Comparison of ENCODE assay signal across 1 cellular context in the genomic region with DNA sequence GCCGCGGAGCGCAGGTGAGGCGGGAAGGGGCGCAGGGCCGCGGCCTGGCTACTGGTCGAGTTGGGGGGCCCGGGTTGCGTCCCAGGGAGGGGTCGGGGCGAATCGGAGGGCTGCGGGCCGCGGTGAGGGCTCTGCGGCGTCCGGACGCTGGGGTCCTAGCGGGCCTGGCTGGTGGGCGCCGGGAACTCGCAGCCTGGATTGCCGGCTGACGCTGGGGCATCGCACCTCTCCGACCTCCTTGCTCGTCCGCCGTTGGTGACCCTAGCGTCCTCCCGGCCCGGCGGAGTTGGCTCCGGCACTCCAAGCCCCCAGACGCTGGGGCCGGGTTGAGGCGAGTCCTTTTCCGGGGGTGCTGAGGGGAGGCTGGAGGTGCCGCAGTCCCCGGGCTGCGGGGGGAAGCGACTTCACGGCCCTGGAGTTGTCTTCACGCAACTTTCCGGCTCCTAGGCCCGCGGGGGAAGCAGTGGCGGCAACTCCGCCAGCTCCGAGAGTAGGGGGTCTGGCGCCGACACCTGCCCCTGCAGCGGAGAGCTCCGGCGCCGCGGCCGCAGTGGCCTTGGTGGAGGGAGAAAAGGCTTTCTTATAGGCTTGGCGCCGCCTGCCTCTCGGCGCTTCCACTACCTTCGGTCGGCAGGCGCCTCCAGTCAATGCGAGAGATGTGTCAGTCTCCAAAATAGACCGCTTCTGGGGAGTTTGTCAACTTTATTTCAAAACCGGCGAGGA.
TF ChIP-seq lines count a peak whose summit lies in the region.

No MANE protein-coding gene starts in this region.

TF ChIP-seq in HepG2, 621 proteins besides CTCF, POLR2A, EP300 and RAD21 (continued from another document and continues in another):
- TF ChIP-seq, protein P1, sequence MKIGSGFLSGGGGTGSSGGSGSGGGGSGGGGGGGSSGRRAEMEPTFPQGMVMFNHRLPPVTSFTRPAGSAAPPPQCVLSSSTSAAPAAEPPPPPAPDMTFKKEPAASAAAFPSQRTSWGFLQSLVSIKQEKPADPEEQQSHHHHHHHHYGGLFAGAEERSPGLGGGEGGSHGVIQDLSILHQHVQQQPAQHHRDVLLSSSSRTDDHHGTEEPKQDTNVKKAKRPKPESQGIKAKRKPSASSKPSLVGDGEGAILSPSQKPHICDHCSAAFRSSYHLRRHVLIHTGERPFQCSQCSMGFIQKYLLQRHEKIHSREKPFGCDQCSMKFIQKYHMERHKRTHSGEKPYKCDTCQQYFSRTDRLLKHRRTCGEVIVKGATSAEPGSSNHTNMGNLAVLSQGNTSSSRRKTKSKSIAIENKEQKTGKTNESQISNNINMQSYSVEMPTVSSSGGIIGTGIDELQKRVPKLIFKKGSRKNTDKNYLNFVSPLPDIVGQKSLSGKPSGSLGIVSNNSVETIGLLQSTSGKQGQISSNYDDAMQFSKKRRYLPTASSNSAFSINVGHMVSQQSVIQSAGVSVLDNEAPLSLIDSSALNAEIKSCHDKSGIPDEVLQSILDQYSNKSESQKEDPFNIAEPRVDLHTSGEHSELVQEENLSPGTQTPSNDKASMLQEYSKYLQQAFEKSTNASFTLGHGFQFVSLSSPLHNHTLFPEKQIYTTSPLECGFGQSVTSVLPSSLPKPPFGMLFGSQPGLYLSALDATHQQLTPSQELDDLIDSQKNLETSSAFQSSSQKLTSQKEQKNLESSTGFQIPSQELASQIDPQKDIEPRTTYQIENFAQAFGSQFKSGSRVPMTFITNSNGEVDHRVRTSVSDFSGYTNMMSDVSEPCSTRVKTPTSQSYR (CRISPR knock-in tag; IDR thresholded peaks at IDR 0.05; ENCODE audit: borderline replicate concordance), result no peak
- TF ChIP-seq, protein P2, sequence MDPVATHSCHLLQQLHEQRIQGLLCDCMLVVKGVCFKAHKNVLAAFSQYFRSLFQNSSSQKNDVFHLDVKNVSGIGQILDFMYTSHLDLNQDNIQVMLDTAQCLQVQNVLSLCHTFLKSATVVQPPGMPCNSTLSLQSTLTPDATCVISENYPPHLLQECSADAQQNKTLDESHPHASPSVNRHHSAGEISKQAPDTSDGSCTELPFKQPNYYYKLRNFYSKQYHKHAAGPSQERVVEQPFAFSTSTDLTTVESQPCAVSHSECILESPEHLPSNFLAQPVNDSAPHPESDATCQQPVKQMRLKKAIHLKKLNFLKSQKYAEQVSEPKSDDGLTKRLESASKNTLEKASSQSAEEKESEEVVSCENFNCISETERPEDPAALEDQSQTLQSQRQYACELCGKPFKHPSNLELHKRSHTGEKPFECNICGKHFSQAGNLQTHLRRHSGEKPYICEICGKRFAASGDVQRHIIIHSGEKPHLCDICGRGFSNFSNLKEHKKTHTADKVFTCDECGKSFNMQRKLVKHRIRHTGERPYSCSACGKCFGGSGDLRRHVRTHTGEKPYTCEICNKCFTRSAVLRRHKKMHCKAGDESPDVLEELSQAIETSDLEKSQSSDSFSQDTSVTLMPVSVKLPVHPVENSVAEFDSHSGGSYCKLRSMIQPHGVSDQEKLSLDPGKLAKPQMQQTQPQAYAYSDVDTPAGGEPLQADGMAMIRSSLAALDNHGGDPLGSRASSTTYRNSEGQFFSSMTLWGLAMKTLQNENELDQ (CRISPR knock-in tag; IDR thresholded peaks at IDR 0.05; ENCODE audit: borderline replicate concordance), result no peak
- 0 out of 2 replicates have a peak, but pooled peaks have one; percentile 17 for TF ChIP-seq KDM5A (IDR thresholded peaks at IDR 0.05; ENCODE audit: borderline replicate concordance, low read length)
- no peak for TF ChIP-seq ZNF207 (IDR thresholded peaks at IDR 0.05; ENCODE audit: borderline replicate concordance)
- TF ChIP-seq TBX3 (IDR thresholded peaks at IDR 0.05; ENCODE audit: borderline replicate concordance), result no peak
- TF ChIP-seq, protein P3, sequence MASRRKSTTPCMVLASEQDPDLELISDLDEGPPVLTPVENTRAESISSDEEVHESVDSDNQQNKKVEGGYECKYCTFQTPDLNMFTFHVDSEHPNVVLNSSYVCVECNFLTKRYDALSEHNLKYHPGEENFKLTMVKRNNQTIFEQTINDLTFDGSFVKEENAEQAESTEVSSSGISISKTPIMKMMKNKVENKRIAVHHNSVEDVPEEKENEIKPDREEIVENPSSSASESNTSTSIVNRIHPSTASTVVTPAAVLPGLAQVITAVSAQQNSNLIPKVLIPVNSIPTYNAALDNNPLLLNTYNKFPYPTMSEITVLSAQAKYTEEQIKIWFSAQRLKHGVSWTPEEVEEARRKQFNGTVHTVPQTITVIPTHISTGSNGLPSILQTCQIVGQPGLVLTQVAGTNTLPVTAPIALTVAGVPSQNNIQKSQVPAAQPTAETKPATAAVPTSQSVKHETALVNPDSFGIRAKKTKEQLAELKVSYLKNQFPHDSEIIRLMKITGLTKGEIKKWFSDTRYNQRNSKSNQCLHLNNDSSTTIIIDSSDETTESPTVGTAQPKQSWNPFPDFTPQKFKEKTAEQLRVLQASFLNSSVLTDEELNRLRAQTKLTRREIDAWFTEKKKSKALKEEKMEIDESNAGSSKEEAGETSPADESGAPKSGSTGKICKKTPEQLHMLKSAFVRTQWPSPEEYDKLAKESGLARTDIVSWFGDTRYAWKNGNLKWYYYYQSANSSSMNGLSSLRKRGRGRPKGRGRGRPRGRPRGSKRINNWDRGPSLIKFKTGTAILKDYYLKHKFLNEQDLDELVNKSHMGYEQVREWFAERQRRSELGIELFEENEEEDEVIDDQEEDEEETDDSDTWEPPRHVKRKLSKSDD (CRISPR knock-in tag; IDR thresholded peaks at IDR 0.05; ENCODE audit: low read depth), result no peak
- no peak for TF ChIP-seq ELF3 (CRISPR knock-in tag; IDR thresholded peaks at IDR 0.05)
- no peak for TF ChIP-seq SETDB1 (CRISPR knock-in tag; IDR thresholded peaks at IDR 0.05; ENCODE audit: borderline replicate concordance)
- TF ChIP-seq, protein P4, sequence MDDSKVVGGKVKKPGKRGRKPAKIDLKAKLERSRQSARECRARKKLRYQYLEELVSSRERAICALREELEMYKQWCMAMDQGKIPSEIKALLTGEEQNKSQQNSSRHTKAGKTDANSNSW (CRISPR knock-in tag; IDR thresholded peaks at IDR 0.05; ENCODE audit: borderline replicate concordance), result peak; percentile 51; the same call in 1 of the 2 replicates
- peak; percentile 85; the same call in 1 of the 2 replicates for TF ChIP-seq ZSCAN25 (CRISPR knock-in tag; IDR thresholded peaks at IDR 0.05)
- TF ChIP-seq, protein P5, sequence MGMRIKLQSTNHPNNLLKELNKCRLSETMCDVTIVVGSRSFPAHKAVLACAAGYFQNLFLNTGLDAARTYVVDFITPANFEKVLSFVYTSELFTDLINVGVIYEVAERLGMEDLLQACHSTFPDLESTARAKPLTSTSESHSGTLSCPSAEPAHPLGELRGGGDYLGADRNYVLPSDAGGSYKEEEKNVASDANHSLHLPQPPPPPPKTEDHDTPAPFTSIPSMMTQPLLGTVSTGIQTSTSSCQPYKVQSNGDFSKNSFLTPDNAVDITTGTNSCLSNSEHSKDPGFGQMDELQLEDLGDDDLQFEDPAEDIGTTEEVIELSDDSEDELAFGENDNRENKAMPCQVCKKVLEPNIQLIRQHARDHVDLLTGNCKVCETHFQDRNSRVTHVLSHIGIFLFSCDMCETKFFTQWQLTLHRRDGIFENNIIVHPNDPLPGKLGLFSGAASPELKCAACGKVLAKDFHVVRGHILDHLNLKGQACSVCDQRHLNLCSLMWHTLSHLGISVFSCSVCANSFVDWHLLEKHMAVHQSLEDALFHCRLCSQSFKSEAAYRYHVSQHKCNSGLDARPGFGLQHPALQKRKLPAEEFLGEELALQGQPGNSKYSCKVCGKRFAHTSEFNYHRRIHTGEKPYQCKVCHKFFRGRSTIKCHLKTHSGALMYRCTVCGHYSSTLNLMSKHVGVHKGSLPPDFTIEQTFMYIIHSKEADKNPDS (CRISPR knock-in tag; IDR thresholded peaks at IDR 0.05), result no peak
- no peak for TF ChIP-seq ZNF768 (CRISPR knock-in tag; IDR thresholded peaks at IDR 0.05)
- TF ChIP-seq, protein P6, sequence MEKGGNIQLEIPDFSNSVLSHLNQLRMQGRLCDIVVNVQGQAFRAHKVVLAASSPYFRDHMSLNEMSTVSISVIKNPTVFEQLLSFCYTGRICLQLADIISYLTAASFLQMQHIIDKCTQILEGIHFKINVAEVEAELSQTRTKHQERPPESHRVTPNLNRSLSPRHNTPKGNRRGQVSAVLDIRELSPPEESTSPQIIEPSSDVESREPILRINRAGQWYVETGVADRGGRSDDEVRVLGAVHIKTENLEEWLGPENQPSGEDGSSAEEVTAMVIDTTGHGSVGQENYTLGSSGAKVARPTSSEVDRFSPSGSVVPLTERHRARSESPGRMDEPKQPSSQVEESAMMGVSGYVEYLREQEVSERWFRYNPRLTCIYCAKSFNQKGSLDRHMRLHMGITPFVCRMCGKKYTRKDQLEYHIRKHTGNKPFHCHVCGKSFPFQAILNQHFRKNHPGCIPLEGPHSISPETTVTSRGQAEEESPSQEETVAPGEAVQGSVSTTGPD (CRISPR knock-in tag; IDR thresholded peaks at IDR 0.05), result no peak
- no peak for TF ChIP-seq ZNF383 (CRISPR knock-in tag; IDR thresholded peaks at IDR 0.05; ENCODE audit: borderline replicate concordance)
- TF ChIP-seq, protein P7, sequence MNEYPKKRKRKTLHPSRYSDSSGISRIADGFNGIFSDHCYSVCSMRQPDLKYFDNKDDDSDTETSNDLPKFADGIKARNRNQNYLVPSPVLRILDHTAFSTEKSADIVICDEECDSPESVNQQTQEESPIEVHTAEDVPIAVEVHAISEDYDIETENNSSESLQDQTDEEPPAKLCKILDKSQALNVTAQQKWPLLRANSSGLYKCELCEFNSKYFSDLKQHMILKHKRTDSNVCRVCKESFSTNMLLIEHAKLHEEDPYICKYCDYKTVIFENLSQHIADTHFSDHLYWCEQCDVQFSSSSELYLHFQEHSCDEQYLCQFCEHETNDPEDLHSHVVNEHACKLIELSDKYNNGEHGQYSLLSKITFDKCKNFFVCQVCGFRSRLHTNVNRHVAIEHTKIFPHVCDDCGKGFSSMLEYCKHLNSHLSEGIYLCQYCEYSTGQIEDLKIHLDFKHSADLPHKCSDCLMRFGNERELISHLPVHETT (CRISPR knock-in tag; conservative IDR thresholded peaks at IDR 0.05), result no peak
- 0 out of 2 replicates have a peak, but pooled peaks have one; percentile 58 for TF ChIP-seq ETV6 (CRISPR knock-in tag; conservative IDR thresholded peaks at IDR 0.05)
- TF ChIP-seq, protein P8, sequence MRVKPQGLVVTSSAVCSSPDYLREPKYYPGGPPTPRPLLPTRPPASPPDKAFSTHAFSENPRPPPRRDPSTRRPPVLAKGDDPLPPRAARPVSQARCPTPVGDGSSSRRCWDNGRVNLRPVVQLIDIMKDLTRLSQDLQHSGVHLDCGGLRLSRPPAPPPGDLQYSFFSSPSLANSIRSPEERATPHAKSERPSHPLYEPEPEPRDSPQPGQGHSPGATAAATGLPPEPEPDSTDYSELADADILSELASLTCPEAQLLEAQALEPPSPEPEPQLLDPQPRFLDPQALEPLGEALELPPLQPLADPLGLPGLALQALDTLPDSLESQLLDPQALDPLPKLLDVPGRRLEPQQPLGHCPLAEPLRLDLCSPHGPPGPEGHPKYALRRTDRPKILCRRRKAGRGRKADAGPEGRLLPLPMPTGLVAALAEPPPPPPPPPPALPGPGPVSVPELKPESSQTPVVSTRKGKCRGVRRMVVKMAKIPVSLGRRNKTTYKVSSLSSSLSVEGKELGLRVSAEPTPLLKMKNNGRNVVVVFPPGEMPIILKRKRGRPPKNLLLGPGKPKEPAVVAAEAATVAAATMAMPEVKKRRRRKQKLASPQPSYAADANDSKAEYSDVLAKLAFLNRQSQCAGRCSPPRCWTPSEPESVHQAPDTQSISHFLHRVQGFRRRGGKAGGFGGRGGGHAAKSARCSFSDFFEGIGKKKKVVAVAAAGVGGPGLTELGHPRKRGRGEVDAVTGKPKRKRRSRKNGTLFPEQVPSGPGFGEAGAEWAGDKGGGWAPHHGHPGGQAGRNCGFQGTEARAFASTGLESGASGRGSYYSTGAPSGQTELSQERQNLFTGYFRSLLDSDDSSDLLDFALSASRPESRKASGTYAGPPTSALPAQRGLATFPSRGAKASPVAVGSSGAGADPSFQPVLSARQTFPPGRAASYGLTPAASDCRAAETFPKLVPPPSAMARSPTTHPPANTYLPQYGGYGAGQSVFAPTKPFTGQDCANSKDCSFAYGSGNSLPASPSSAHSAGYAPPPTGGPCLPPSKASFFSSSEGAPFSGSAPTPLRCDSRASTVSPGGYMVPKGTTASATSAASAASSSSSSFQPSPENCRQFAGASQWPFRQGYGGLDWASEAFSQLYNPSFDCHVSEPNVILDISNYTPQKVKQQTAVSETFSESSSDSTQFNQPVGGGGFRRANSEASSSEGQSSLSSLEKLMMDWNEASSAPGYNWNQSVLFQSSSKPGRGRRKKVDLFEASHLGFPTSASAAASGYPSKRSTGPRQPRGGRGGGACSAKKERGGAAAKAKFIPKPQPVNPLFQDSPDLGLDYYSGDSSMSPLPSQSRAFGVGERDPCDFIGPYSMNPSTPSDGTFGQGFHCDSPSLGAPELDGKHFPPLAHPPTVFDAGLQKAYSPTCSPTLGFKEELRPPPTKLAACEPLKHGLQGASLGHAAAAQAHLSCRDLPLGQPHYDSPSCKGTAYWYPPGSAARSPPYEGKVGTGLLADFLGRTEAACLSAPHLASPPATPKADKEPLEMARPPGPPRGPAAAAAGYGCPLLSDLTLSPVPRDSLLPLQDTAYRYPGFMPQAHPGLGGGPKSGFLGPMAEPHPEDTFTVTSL (CRISPR knock-in tag; IDR thresholded peaks at IDR 0.05; ENCODE audit: borderline replicate concordance), result no peak
- TF ChIP-seq, protein P9, sequence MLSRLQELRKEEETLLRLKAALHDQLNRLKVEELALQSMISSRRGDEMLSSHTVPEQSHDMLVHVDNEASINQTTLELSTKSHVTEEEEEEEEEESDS (CRISPR knock-in tag; IDR thresholded peaks at IDR 0.05; ENCODE audit: borderline replicate concordance), result no peak
- TF ChIP-seq ZNF333 (CRISPR knock-in tag; IDR thresholded peaks at IDR 0.05; ENCODE audit: borderline replicate concordance), result no peak
- no peak for TF ChIP-seq SAFB2 (CRISPR knock-in tag; IDR thresholded peaks at IDR 0.05; ENCODE audit: borderline replicate concordance, low read depth)
- TF ChIP-seq MATR3 (CRISPR knock-in tag; IDR thresholded peaks at IDR 0.05), result no peak
- no peak for TF ChIP-seq ZNF350 (CRISPR knock-in tag; IDR thresholded peaks at IDR 0.05; ENCODE audit: borderline replicate concordance, low read depth)
- no peak for TF ChIP-seq ZNF501 (CRISPR knock-in tag; IDR thresholded peaks at IDR 0.05)
- no peak for TF ChIP-seq TGIF2 (CRISPR knock-in tag; IDR thresholded peaks at IDR 0.05)
- no peak for TF ChIP-seq NFYC (CRISPR knock-in tag; IDR thresholded peaks at IDR 0.05)
- no peak for TF ChIP-seq MXD4 (CRISPR knock-in tag; IDR thresholded peaks at IDR 0.05)
- no peak; the same call in 1 of the 2 replicates for TF ChIP-seq ZNF563 (CRISPR knock-in tag; IDR thresholded peaks at IDR 0.05)
- TF ChIP-seq ZFP41 (CRISPR knock-in tag; IDR thresholded peaks at IDR 0.05; ENCODE audit: borderline replicate concordance), result no peak
- TF ChIP-seq MED8 (CRISPR knock-in tag; IDR thresholded peaks at IDR 0.05; ENCODE audit: insufficient replicate concordance), result no peak
- no peak for TF ChIP-seq ZMYM2 (CRISPR knock-in tag; IDR thresholded peaks at IDR 0.05)
- TF ChIP-seq EED (CRISPR knock-in tag; IDR thresholded peaks at IDR 0.05), result no peak
- TF ChIP-seq NR1H2 (CRISPR knock-in tag; IDR thresholded peaks at IDR 0.05; ENCODE audit: borderline replicate concordance, low read depth), result no peak
